In the genomic region with DNA sequence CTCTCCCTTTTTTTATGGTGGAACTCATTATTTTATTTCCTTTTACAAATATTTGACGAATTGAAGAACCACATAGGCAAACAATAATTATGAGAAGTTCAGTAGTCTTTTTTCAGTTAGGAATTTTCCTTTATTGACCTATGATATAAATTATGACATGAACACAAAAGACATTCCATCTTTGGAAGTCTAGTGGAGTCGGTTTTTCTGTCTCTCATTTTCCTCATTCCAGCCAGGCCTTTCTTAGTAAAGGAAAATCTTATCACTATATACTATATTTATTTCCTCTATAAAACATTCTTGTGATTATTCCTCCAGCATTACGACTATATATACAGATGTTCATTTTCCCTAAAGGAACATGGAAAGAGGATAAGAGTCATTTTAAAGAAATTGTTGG, we compare ENCODE assay signal across 26 cellular contexts.
"Had no signal": no experiment of that assay in that cellular context is flagged by ENCODE, and none has a peak within 500 bp of the region (broad histone marks: within the 10 kb centered on the region; RNA-seq: fewer than 3 reads in every experiment).

No MANE protein-coding gene starts in this region.

- H3K27me3 ChIP-seq: esophagus squamous epithelium, neutrophil, sigmoid colon, upper lobe of left lung, vagina had no signal

- H3K4me3 ChIP-seq: esophagus squamous epithelium, ovary, sigmoid colon, upper lobe of left lung, vagina had no signal

- H3K27ac ChIP-seq: epithelial cell of prostate, esophagus squamous epithelium, neutrophil, ovary, sigmoid colon, upper lobe of left lung, vagina had no signal

- ATAC-seq: activated naive CD8-positive, alpha-beta T cell treated with anti-CD3 and anti-CD28 coated beads, Interleukin-2, amount 50 U/mL, for 24 hours; stimulated activated effector memory CD8-positive, alpha-beta T cell treated with anti-CD3 and anti-CD28 coated beads, Interleukin-12 subunit alpha, Interleukin-12 subunit beta, amount 100 ng/mL, for 72 hours; stimulated activated naive CD8-positive, alpha-beta T cell treated with anti-CD3 and anti-CD28 coated beads, Interleukin-15, amount 100 ng/mL, for 72 hours had no signal

- DNase-seq: activated CD4-positive, alpha-beta memory T cell treated with anti-CD3 and anti-CD28 coated beads, Interleukin-2, amount 10 ng/mL, durations not matched to agents 7 days and 5 days; activated CD4-positive, alpha-beta T cell treated with anti-CD3 and anti-CD28 coated beads for 1 hour; activated CD4-positive, alpha-beta T cell treated with anti-CD3 and anti-CD28 coated beads, Interleukin-2, amount 10 ng/mL, durations not matched to agents 7 days and 5 days; activated CD8-positive, alpha-beta memory T cell treated with anti-CD3 and anti-CD28 coated beads, Interleukin-2, amount 50 U/mL, for 48 hours; activated gamma-delta T cell; activated naive CD8-positive, alpha-beta T cell treated with anti-CD3 and anti-CD28 coated beads, Interleukin-2, amount 50 U/mL, for 24 hours; activated T-cell treated with anti-CD3 and anti-CD28 coated beads, Interleukin-2, amount 50 U/mL, for 24 hours; amygdala; caudate nucleus; esophagus squamous epithelium; mammary epithelial cell; naive B cell; nephron progenitor cell; ovary; retina; sigmoid colon; small intestine; stimulated activated CD4-positive, alpha-beta T cell treated with anti-CD3 and anti-CD28 coated beads, Interleukin-4, amount 100 ng/mL, for 24 hours; stimulated activated naive CD8-positive, alpha-beta T cell treated with anti-CD3 and anti-CD28 coated beads, Interleukin-15, amount 100 ng/mL, for 72 hours; substantia nigra; upper lobe of left lung had no signal

- H3K4me1 ChIP-seq: esophagus squamous epithelium, sigmoid colon, upper lobe of left lung, vagina had no signal

- FAIRE-seq: frontal cortex, small intestine had no signal

- H3K36me3 ChIP-seq: esophagus squamous epithelium, neutrophil, ovary, sigmoid colon, upper lobe of left lung, vagina had no signal

- H3K9me3 ChIP-seq: esophagus squamous epithelium, neutrophil, ovary, sigmoid colon, upper lobe of left lung, vagina had no signal
